In the genomic region with DNA sequence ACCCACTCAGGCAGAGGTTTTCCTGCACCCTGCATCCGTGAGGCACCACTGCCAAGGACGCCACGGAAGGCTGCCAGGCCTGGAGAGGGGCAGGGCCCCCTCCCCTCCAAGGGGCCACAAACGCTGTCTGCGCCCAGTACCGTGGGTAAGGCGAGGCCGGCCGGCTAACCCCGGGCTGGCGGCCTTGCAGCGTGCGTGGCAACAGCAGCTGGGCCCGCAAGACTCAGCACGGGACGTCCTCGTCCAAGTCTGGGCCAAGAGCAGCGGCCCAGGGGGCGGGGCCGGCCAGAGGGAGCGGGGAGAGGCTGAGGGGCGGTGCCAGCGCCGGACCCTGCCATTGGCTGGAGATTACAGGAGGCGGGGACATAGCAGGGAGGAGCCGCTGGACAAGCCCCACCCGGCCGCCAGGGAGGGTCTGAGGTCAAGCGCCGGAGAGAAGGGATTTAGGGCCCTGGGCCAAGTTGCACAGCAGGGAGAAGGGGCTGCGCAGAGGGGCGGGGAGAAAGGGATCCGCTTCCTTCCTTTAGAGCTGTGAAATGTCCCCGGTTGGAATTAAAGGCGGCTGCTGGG, we compare ENCODE assay signal across 8 cellular contexts. TPM values are rescaled to one million over a fixed set of nuclear protein-coding genes. Genes with fewer than 3 reads are reported as not detected.
A peak's percentile ranks its signal among the peaks of the same experiment; 100 is the strongest.
DNase-seq lines count a peak whose midpoint lies in the region; ATAC-seq, FAIRE-seq and TF ChIP-seq lines count a peak whose summit lies in the region.

No MANE protein-coding gene starts in this region.

- BruUV-seq in HepG2 (replicated peaks; lab: Mats Ljungman, UMichigan) = no TSS peak

- no peak overlapping the region for H3K4me3 Mint-ChIP-seq in T-helper 17 cell

- POLR2A ChIA-PET in HepG2 (lab: Yijun Ruan, JAX) = interaction anchor here (1.0 to 9.7 kb wide), 4 partner anchors 16 to 163 kb away, joined by 3 to 111 read pairs (median 3); a partner anchor contains a TSS

- TF ChIP-seq RAD21 in HepG2 (CRISPR knock-in tag; IDR thresholded peaks at IDR 0.05) = peak; percentile 24; the same call in 1 of the 2 replicates

- TF ChIP-seq CTCF in HepG2 (CRISPR knock-in tag; IDR thresholded peaks at IDR 0.05) = no peak

- H3K36me3 ChIP-seq in HUES48 (ENCODE audit: control insufficient read depth, insufficient read depth, low read length) (peaks cover 27% of the 10 kb centered on the region; the same call in 1 of the 2 replicates), duodenal mucosa (ENCODE audit: control insufficient read depth in 1 of 2, insufficient read depth in 2 of 2, low read length in 2 of 2) (peaks cover 4 to 10% of the 10 kb centered on the region in 2 donors), HepG2 (replicated peaks in 1 of 2; ENCODE audit: control insufficient read depth in 1 of 2, insufficient read depth in 2 of 2, low read length in 2 of 2) (peaks cover 15 to 53% of the 10 kb centered on the region in 2 experiments)

- TF ChIP-seq EP300 in HepG2 (IDR thresholded peaks at IDR 0.05; ENCODE audit: low read depth in 2 of 2, low read length in 2 of 2) = 0 out of 4 replicates have a peak, but pooled peaks of 1 of the 2 experiments have one; percentile 2
- TF ChIP-seq EP300 in HepG2 (CRISPR knock-in tag; IDR thresholded peaks at IDR 0.05; ENCODE audit: borderline replicate concordance) = no peak

- DNase-seq in DMS114 treated with DMSO at 0.1 percent for 48 hours (lab: John Stamatoyannopoulos, UW; ENCODE audit: unreplicated experiment) = peak; percentile 54
- no peak for DNase-seq in T-helper 17 cell
- peak; percentile 84 for DNase-seq in HepG2 (ENCODE audit: low spot score)
- peak; percentile 45 for DNase-seq in stimulated activated CD4-positive, alpha-beta T cell treated with anti-CD3 and anti-CD28 coated beads, Interleukin-4, amount 100 ng/mL, for 1 hour

- H4K20me1 ChIP-seq in HepG2 (ENCODE audit: insufficient read depth, low read length) = peaks cover 8% of the 10 kb centered on the region

- intact Hi-C loops in HepG2 (cut with micrococcal nuclease; ENCODE audit: unreplicated experiment) = no loop called here

- H3K9me3 ChIP-seq in HUES48 (ENCODE audit: control insufficient read depth, insufficient read depth, low read length) (no peaks in the 10 kb centered on the region), T-helper 17 cell (ENCODE audit: control insufficient read depth, low read length, poor library complexity, severe bottlenecking) (no peaks in the 10 kb centered on the region), duodenal mucosa (ENCODE audit: control insufficient read depth in 1 of 2, low read length in 2 of 2) (no peaks in the 10 kb centered on the region), HepG2 (ENCODE audit: low read length) (no peaks in the 10 kb centered on the region)

- in situ Hi-C loops in HepG2 (cut with HindIII; ENCODE audit: extremely low pct_ligation_motif_present, low pct_unique_long_range_greater_than_20kb) = no loop called here

- H3K4me1 ChIP-seq in HUES48 (ENCODE audit: control insufficient read depth, insufficient read depth, low read length) = peaks cover 11% of the 10 kb centered on the region
- H3K4me1 ChIP-seq in duodenal mucosa (ENCODE audit: control insufficient read depth in 1 of 2, insufficient read depth in 2 of 2, low read length in 2 of 2) = peaks cover 41 to 45% of the 10 kb centered on the region in 2 donors
- peaks cover 94% of the 10 kb centered on the region for H3K4me1 ChIP-seq in HepG2 (ENCODE audit: insufficient read depth, low read length)

- H3K79me2 ChIP-seq in HepG2 (ENCODE audit: insufficient read depth, low read length) = peaks cover 36% of the 10 kb centered on the region

- peak overlapping the region; percentile 43 for H3K4me3 ChIP-seq in HUES48 (ENCODE audit: low read depth, low read length)
- H3K4me3 ChIP-seq in duodenal mucosa (ENCODE audit: low read depth in 1 of 2, low read length in 2 of 2) = peak overlapping the region; percentile 54 to 58
- H3K4me3 ChIP-seq in HepG2 (replicated peaks in 1 of 3; ENCODE audit: insufficient read depth in 1 of 3, low read depth in 2 of 3, low read length in 3 of 3) = peak overlapping the region in 1 of 3 experiments; percentile 5; a peak in 1 of 6 replicates

- H3K4me2 ChIP-seq in HepG2 (ENCODE audit: low read depth, low read length) = peak overlapping the region; percentile 46

- H2AFZ ChIP-seq in HepG2 (ENCODE audit: low read length) = no peak overlapping the region

- H3K27me3 ChIP-seq in HUES48 (ENCODE audit: control insufficient read depth, insufficient read depth, low read length) (no peaks in the 10 kb centered on the region), duodenal mucosa (ENCODE audit: control insufficient read depth in 1 of 2, insufficient read depth in 2 of 2, low read length in 2 of 2) (no peaks in the 10 kb centered on the region), HepG2 (ENCODE audit: control insufficient read depth in 1 of 2, insufficient read depth in 2 of 2, low read length in 2 of 2) (no peaks in the 10 kb centered on the region)

- peak; percentile 92 for ATAC-seq in GM21447 (IDR thresholded peaks at IDR 0.05; ENCODE audit: unreplicated experiment)
- ATAC-seq in T-helper 17 cell = peak; percentile 61
- peak; percentile 77 for ATAC-seq in HepG2
- no peak for ATAC-seq in GM21526 (IDR thresholded peaks at IDR 0.05; ENCODE audit: low FRiP score, unreplicated experiment)

- peak overlapping the region; percentile 38; the same call in 1 of the 2 replicates for H3K9ac ChIP-seq in HUES48 (ENCODE audit: low read depth, low read length)
- peak overlapping the region; percentile 51 to 53 for H3K9ac ChIP-seq in duodenal mucosa (ENCODE audit: low read depth in 1 of 2, low read length in 2 of 2)
- peak overlapping the region; percentile 16; the same call in 1 of the 2 replicates for H3K9ac ChIP-seq in HepG2 (ENCODE audit: insufficient read depth, low read depth, low read length)

- H3K36me3 Mint-ChIP-seq in T-helper 17 cell (ENCODE audit: low read depth) = peaks cover 5% of the 10 kb centered on the region

- peaks cover 7% of the 10 kb centered on the region for H3K4me1 Mint-ChIP-seq in T-helper 17 cell

- peak; percentile 41 to 63; a peak in 3 of 4 replicates for TF ChIP-seq POLR2A in HepG2 (IDR thresholded peaks at IDR 0.05; ENCODE audit: insufficient read depth in 1 of 2, low read depth in 2 of 2, low read length in 2 of 2)

- 26% methylated on average over 15 of the region's 35 CpGs for WGBS in HepG2 (ENCODE audit: low lambda C conversion rate)

- H3K27ac ChIP-seq in HUES48 (ENCODE audit: low read depth, low read length) = peak overlapping the region; percentile 63
- peak overlapping the region; percentile 77 for H3K27ac ChIP-seq in duodenal mucosa (ENCODE audit: low read depth, low read length)
- peak overlapping the region; percentile 97 for H3K27ac ChIP-seq in HepG2 (ENCODE audit: extremely low read length, insufficient read depth, low read length)

- H3K27ac Mint-ChIP-seq in T-helper 17 cell = no peak overlapping the region

- H3K27me3 Mint-ChIP-seq in T-helper 17 cell = no peaks in the 10 kb centered on the region

- CTCF ChIA-PET in HepG2 (lab: Yijun Ruan, JAX; ENCODE audit: low intra/inter-chr PET ratio, low total read pairs) = no interaction called here

- FAIRE-seq in HepG2 (lab: Jason Lieb, UNC) = peak; percentile 44

RNA-seq across cellular contexts. Expression of a gene that starts 16.0 kb away (rescaled TPM):
- total RNA-seq in T-helper 17 cell = 1 to 10 TPM; 7.8 to 8.0 TPM
- 40.0 and 72.3 TPM in 2 replicates for total RNA-seq in HepG2 (2016; rRNA removed; fragmentation: Illumina TruSeq; extraction: Trizol)
- 44.5 and 47.1 TPM in 2 replicates for total RNA-seq in HepG2 (2016; cell fraction: cytosol; rRNA removed; fragmentation: Illumina TruSeq; extraction: Trizol; ENCODE audit: low read depth)
- 32.3 and 72.1 TPM in 2 replicates for total RNA-seq in HepG2 (2016; cell fraction: insoluble cytoplasmic fraction; rRNA removed; fragmentation: Illumina TruSeq; extraction: Trizol)
- total RNA-seq in HepG2 (2016; cell fraction: membrane; rRNA removed; fragmentation: Illumina TruSeq; extraction: Trizol) = 63.3 and 69.6 TPM in 2 replicates
- 64.1 and 81.7 TPM in 2 replicates for total RNA-seq in HepG2 (2016; cell fraction: nucleus; rRNA removed; fragmentation: Illumina TruSeq; extraction: Trizol)
- 87.6 and 124 TPM in 2 replicates for polyA plus RNA-seq in HepG2 (2011; rRNA removed)
- polyA plus RNA-seq in HepG2 (2011; cell fraction: cytosol; rRNA removed) = 96.8 and 105 TPM in 2 replicates
- polyA plus RNA-seq in HepG2 (2011; cell fraction: nucleus; rRNA removed) = 190 and 210 TPM in 2 replicates
- 61.9 and 91.6 TPM in 2 replicates for polyA plus RNA-seq in HepG2 (2012)
- polyA plus RNA-seq in HepG2 (2016; cell fraction: cytosol; fragmentation: Illumina TruSeq; extraction: Trizol; ENCODE audit: low read depth) = 41.6 and 44.0 TPM in 2 replicates
- polyA plus RNA-seq in HepG2 (2016; cell fraction: insoluble cytoplasmic fraction; fragmentation: Illumina TruSeq; extraction: Trizol; ENCODE audit: low read depth) = 33.2 and 41.2 TPM in 2 replicates
- 58.0 and 63.5 TPM in 2 replicates for polyA plus RNA-seq in HepG2 (2016; cell fraction: membrane; fragmentation: Illumina TruSeq; extraction: Trizol; ENCODE audit: low read depth)
- polyA plus RNA-seq in HepG2 (2016; cell fraction: nucleus; fragmentation: Illumina TruSeq; extraction: Trizol; ENCODE audit: insufficient read depth, low read depth) = 111 TPM in 2 replicates
- polyA minus RNA-seq in HepG2 (2011; rRNA and poly(A)+ RNA removed; ENCODE audit: low replicate concordance) = 1.5 and 247 TPM in 2 replicates
- 58.2 and 68.6 TPM in 2 replicates for polyA minus RNA-seq in HepG2 (2011; cell fraction: cytosol; rRNA and poly(A)+ RNA removed)
- polyA minus RNA-seq in HepG2 (2011; cell fraction: nucleus; rRNA and poly(A)+ RNA removed) = 75.4 and 86.5 TPM in 2 replicates

RNA-seq across cellular contexts. Expression of a gene that starts 31.1 kb away (rescaled TPM):
- total RNA-seq in T-helper 17 cell (10 to 100 TPM; 17.0 to 19.1 TPM), HepG2 (2016; rRNA removed; fragmentation: Illumina TruSeq; extraction: Trizol) (82.2 and 103 TPM in 2 replicates)
- total RNA-seq in HepG2 (2016; cell fraction: cytosol; rRNA removed; fragmentation: Illumina TruSeq; extraction: Trizol; ENCODE audit: low read depth) = 40.9 and 52.7 TPM in 2 replicates
- total RNA-seq in HepG2 (2016; cell fraction: insoluble cytoplasmic fraction; rRNA removed; fragmentation: Illumina TruSeq; extraction: Trizol) = 87.8 and 108 TPM in 2 replicates
- total RNA-seq in HepG2 (2016; cell fraction: membrane; rRNA removed; fragmentation: Illumina TruSeq; extraction: Trizol) = 48.0 and 65.2 TPM in 2 replicates
- total RNA-seq in HepG2 (2016; cell fraction: nucleus; rRNA removed; fragmentation: Illumina TruSeq; extraction: Trizol) = 27.4 and 31.3 TPM in 2 replicates
- polyA plus RNA-seq in HepG2 (2011; rRNA removed) = 56.3 and 67.8 TPM in 2 replicates
- polyA plus RNA-seq in HepG2 (2011; cell fraction: cytosol; rRNA removed) = 81.8 and 94.3 TPM in 2 replicates
- 18.2 and 20.2 TPM in 2 replicates for polyA plus RNA-seq in HepG2 (2011; cell fraction: nucleus; rRNA removed)
- 46.7 and 55.3 TPM in 2 replicates for polyA plus RNA-seq in HepG2 (2012)
- 53.7 and 66.6 TPM in 2 replicates for polyA plus RNA-seq in HepG2 (2016; cell fraction: cytosol; fragmentation: Illumina TruSeq; extraction: Trizol; ENCODE audit: low read depth)
- 106 and 130 TPM in 2 replicates for polyA plus RNA-seq in HepG2 (2016; cell fraction: insoluble cytoplasmic fraction; fragmentation: Illumina TruSeq; extraction: Trizol; ENCODE audit: low read depth)
- 52.5 and 68.9 TPM in 2 replicates for polyA plus RNA-seq in HepG2 (2016; cell fraction: membrane; fragmentation: Illumina TruSeq; extraction: Trizol; ENCODE audit: low read depth)
- 53.7 and 58.9 TPM in 2 replicates for polyA plus RNA-seq in HepG2 (2016; cell fraction: nucleus; fragmentation: Illumina TruSeq; extraction: Trizol; ENCODE audit: insufficient read depth, low read depth)
- polyA minus RNA-seq in HepG2 (2011; rRNA and poly(A)+ RNA removed; ENCODE audit: low replicate concordance) = 28.3 and 58.4 TPM in 2 replicates
- 7.7 and 8.8 TPM in 2 replicates for polyA minus RNA-seq in HepG2 (2011; cell fraction: cytosol; rRNA and poly(A)+ RNA removed)
- 11.8 and 13.6 TPM in 2 replicates for polyA minus RNA-seq in HepG2 (2011; cell fraction: nucleus; rRNA and poly(A)+ RNA removed)

RNA-seq across cellular contexts. Expression of a gene that starts 37.9 kb away (rescaled TPM):
- not detected for total RNA-seq in T-helper 17 cell
- total RNA-seq in HepG2 (2016; rRNA removed; fragmentation: Illumina TruSeq; extraction: Trizol) = not detected in 2 replicates
- not detected in 2 replicates for total RNA-seq in HepG2 (2016; cell fraction: cytosol; rRNA removed; fragmentation: Illumina TruSeq; extraction: Trizol; ENCODE audit: low read depth)
- total RNA-seq in HepG2 (2016; cell fraction: insoluble cytoplasmic fraction; rRNA removed; fragmentation: Illumina TruSeq; extraction: Trizol) = not detected in 2 replicates
- not detected in 2 replicates for total RNA-seq in HepG2 (2016; cell fraction: membrane; rRNA removed; fragmentation: Illumina TruSeq; extraction: Trizol)
- total RNA-seq in HepG2 (2016; cell fraction: nucleus; rRNA removed; fragmentation: Illumina TruSeq; extraction: Trizol) = not detected in 2 replicates
- polyA plus RNA-seq in HepG2 (2011; rRNA removed) = 0.04 TPM in 1 of 2 replicates, not detected in the other
- polyA plus RNA-seq in HepG2 (2011; cell fraction: cytosol; rRNA removed) = not detected in 2 replicates
- polyA plus RNA-seq in HepG2 (2011; cell fraction: nucleus; rRNA removed) = not detected in 2 replicates
- polyA plus RNA-seq in HepG2 (2012) = not detected in 2 replicates
- polyA plus RNA-seq in HepG2 (2016; cell fraction: cytosol; fragmentation: Illumina TruSeq; extraction: Trizol; ENCODE audit: low read depth) = not detected in 2 replicates
- polyA plus RNA-seq in HepG2 (2016; cell fraction: insoluble cytoplasmic fraction; fragmentation: Illumina TruSeq; extraction: Trizol; ENCODE audit: low read depth) = not detected in 2 replicates
- polyA plus RNA-seq in HepG2 (2016; cell fraction: membrane; fragmentation: Illumina TruSeq; extraction: Trizol; ENCODE audit: low read depth) = not detected in 2 replicates
- polyA plus RNA-seq in HepG2 (2016; cell fraction: nucleus; fragmentation: Illumina TruSeq; extraction: Trizol; ENCODE audit: insufficient read depth, low read depth) = not detected in 2 replicates
- not detected in 2 replicates for polyA minus RNA-seq in HepG2 (2011; rRNA and poly(A)+ RNA removed; ENCODE audit: low replicate concordance)
- not detected in 2 replicates for polyA minus RNA-seq in HepG2 (2011; cell fraction: cytosol; rRNA and poly(A)+ RNA removed)
- not detected in 2 replicates for polyA minus RNA-seq in HepG2 (2011; cell fraction: nucleus; rRNA and poly(A)+ RNA removed)

RNA-seq across cellular contexts. Expression of a gene that starts 39.2 kb away (rescaled TPM):
- total RNA-seq in T-helper 17 cell (under 1 TPM in 1 of 2 donors, not detected in 1; 0.23 TPM), HepG2 (2016; rRNA removed; fragmentation: Illumina TruSeq; extraction: Trizol) (0.45 and 1.3 TPM in 2 replicates)
- 0.71 and 0.79 TPM in 2 replicates for total RNA-seq in HepG2 (2016; cell fraction: cytosol; rRNA removed; fragmentation: Illumina TruSeq; extraction: Trizol; ENCODE audit: low read depth)
- total RNA-seq in HepG2 (2016; cell fraction: insoluble cytoplasmic fraction; rRNA removed; fragmentation: Illumina TruSeq; extraction: Trizol) = 0.42 and 0.91 TPM in 2 replicates
- 1.1 and 1.2 TPM in 2 replicates for total RNA-seq in HepG2 (2016; cell fraction: membrane; rRNA removed; fragmentation: Illumina TruSeq; extraction: Trizol)
- 1.8 and 2.1 TPM in 2 replicates for total RNA-seq in HepG2 (2016; cell fraction: nucleus; rRNA removed; fragmentation: Illumina TruSeq; extraction: Trizol)
- polyA plus RNA-seq in HepG2 (2011; rRNA removed) = 4.3 and 8.4 TPM in 2 replicates
- 3.6 and 3.9 TPM in 2 replicates for polyA plus RNA-seq in HepG2 (2011; cell fraction: cytosol; rRNA removed)
- 10.4 and 14.9 TPM in 2 replicates for polyA plus RNA-seq in HepG2 (2011; cell fraction: nucleus; rRNA removed)
- 14.7 and 15.9 TPM in 2 replicates for polyA plus RNA-seq in HepG2 (2012)
- 1.8 and 2.1 TPM in 2 replicates for polyA plus RNA-seq in HepG2 (2016; cell fraction: cytosol; fragmentation: Illumina TruSeq; extraction: Trizol; ENCODE audit: low read depth)
- polyA plus RNA-seq in HepG2 (2016; cell fraction: insoluble cytoplasmic fraction; fragmentation: Illumina TruSeq; extraction: Trizol; ENCODE audit: low read depth) = 1.9 and 2.5 TPM in 2 replicates
- 2.8 and 3.5 TPM in 2 replicates for polyA plus RNA-seq in HepG2 (2016; cell fraction: membrane; fragmentation: Illumina TruSeq; extraction: Trizol; ENCODE audit: low read depth)
- 5.0 and 7.0 TPM in 2 replicates for polyA plus RNA-seq in HepG2 (2016; cell fraction: nucleus; fragmentation: Illumina TruSeq; extraction: Trizol; ENCODE audit: insufficient read depth, low read depth)
- polyA minus RNA-seq in HepG2 (2011; rRNA and poly(A)+ RNA removed; ENCODE audit: low replicate concordance) = 0.72 and 4.8 TPM in 2 replicates
- 4.1 and 11.0 TPM in 2 replicates for polyA minus RNA-seq in HepG2 (2011; cell fraction: cytosol; rRNA and poly(A)+ RNA removed)
- polyA minus RNA-seq in HepG2 (2011; cell fraction: nucleus; rRNA and poly(A)+ RNA removed) = 2.3 and 3.7 TPM in 2 replicates

Comparison
In these comparisons a context has a peak if more than half of its experiments do, and no peak if none do; other contexts are left out.
1. DNase-seq: peak in DMS114 treated with DMSO at 0.1 percent for 48 hours (single experiment), HepG2 (single experiment) and stimulated activated CD4-positive, alpha-beta T cell treated with anti-CD3 and anti-CD28 coated beads, Interleukin-4, amount 100 ng/mL, for 1 hour (single experiment); none in T-helper 17 cell (0 of 3).
2. Peak in every context shown above with its lines, with median percentiles within 50 percentile points of each other: H3K27ac ChIP-seq and H3K9ac ChIP-seq.